ENCODE assay signal across 9 cellular contexts in genomic region chr2:8276071-8276470, GRCh38.
"Had no signal": no experiment of that assay in that cellular context is flagged by ENCODE, and none has a peak within 500 bp of the region (broad histone marks: within the 10 kb centered on the region; RNA-seq: fewer than 3 reads in every experiment).

No MANE protein-coding gene starts in this region.

- H3K4me1 ChIP-seq: HAP-1 had no signal

- ATAC-seq: HCT116 had no signal

- H2AFZ ChIP-seq: GM23248 had no signal

- H3K9ac ChIP-seq: GM23248 had no signal

- H3K4me3 Mint-ChIP-seq: HFFc6 had no signal

- H3K9me3 ChIP-seq: HAP-1 had no signal

- DNase-seq: GM23248, GOT3, H7, HFFc6, IMR-90, KBM-7 had no signal

- H3K27ac Mint-ChIP-seq: HFFc6 had no signal

- H3K4me3 ChIP-seq: GM23248, HAP-1 had no signal

- H3K36me3 ChIP-seq: HAP-1 had no signal

- H3K27ac ChIP-seq: GM23248, HL-60 had no signal
